Comparison of ENCODE assay signal across 6 cellular contexts in genomic region chr11:42299780-42300179, GRCh38.
"Had no signal": no experiment of that assay in that cellular context is flagged by ENCODE, and none has a peak within 500 bp of the region (broad histone marks: within the 10 kb centered on the region; RNA-seq: fewer than 3 reads in every experiment).

No MANE protein-coding gene starts in this region.

- DNase-seq: Karpas-422, KBM-7, KG1 had no signal

- FAIRE-seq: HTR-8/SVneo had no signal

- H3K27ac ChIP-seq: HL-60, KMS-11 had no signal

- H3K4me2 ChIP-seq: KMS-11 had no signal

- H3K9ac ChIP-seq: KMS-11 had no signal
